In the genomic region with DNA sequence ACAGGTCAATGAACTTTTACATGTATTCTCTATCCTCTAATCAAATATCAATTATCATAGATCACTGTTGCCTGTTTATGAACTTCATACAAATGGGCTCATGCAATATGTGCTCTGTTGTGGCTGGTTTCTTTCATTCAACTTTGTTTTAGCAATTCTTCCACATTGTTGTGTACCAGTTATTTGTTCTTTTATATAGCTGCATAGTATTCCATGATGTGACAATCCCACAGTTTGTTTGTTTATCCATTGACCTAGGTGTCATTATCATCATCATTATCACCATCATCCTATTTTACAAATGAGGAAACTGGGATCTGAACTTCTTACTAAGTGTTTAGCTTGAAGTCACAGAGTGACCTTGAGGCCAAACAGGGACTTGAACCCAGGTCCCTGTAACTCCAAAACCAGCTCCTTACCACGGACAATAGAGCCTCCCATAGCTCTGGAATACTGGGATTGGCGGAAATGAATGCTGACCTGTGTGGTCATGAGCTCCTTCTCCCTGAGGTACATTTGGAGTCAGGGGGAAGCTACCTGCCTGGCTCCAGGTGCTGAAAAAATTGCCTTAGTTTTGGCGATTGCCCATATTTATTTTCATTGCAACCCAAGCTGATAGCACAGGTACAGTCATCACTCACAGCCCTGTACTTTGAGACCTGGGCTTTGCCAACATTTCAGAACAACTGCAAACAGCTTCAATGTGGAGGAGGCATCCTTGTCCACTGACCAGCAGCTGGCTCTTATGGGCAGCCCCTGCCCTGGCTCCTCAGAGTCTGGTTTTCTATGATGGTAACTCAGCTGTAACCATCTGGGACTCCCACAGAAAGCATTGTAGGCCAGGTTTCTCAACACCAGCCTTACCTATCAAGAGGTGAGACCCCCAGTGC, we compare ENCODE assay signal across 13 cellular contexts. TPM values are rescaled to one million over a fixed set of nuclear protein-coding genes. Genes with fewer than 3 reads are reported as not detected.
DNase-seq lines count a peak whose midpoint lies in the region; ATAC-seq and TF ChIP-seq lines count a peak whose summit lies in the region.
"Had no signal": no experiment of that assay in that cellular context is flagged by ENCODE, and none has a peak within 500 bp of the region (broad histone marks: within the 10 kb centered on the region; RNA-seq: fewer than 3 reads in every experiment).

No MANE protein-coding gene starts in this region.

- H3K36me3 ChIP-seq in CD8-positive, alpha-beta T cell (ENCODE audit: insufficient read depth, low read length): no peaks in the 10 kb centered on the region
- H3K36me3 ChIP-seq in PC-9 (ENCODE audit: low read depth) (peaks cover 17% of the 10 kb centered on the region), skeletal muscle satellite cell (ENCODE audit: insufficient read depth, low read length) (peaks cover 18% of the 10 kb centered on the region)

- peaks cover 95% of the 10 kb centered on the region for H3K4me1 ChIP-seq in CD8-positive, alpha-beta T cell (ENCODE audit: insufficient read depth, low read length)
- peaks cover 53% of the 10 kb centered on the region for H3K4me1 ChIP-seq in PC-9 (replicated peaks; ENCODE audit: insufficient read depth)
- H3K4me1 ChIP-seq in skeletal muscle satellite cell (ENCODE audit: control insufficient read depth, insufficient read depth, low read length): peaks cover 69% of the 10 kb centered on the region

- H3K9me3 ChIP-seq in CD8-positive, alpha-beta T cell (ENCODE audit: low read length): no peaks in the 10 kb centered on the region
- no peaks in the 10 kb centered on the region for H3K9me3 ChIP-seq in PC-9 (ENCODE audit: insufficient read depth, low read depth)
- H3K9me3 ChIP-seq in skeletal muscle satellite cell (replicated peaks; ENCODE audit: low read length): no peaks in the 10 kb centered on the region

- no peaks in the 10 kb centered on the region for H3K9me3 Mint-ChIP-seq in CD8-positive, alpha-beta T cell
- H3K9me3 Mint-ChIP-seq in immature natural killer cell: no peaks in the 10 kb centered on the region

- no peaks in the 10 kb centered on the region for H4K20me1 ChIP-seq in PC-9 (ENCODE audit: insufficient read depth)

- peak overlapping the region; percentile 0 for H3K9ac ChIP-seq in skeletal muscle satellite cell (ENCODE audit: low read depth, low read length)

- H3K4me2 ChIP-seq in PC-9 (no peak overlapping the region), skeletal muscle satellite cell (ENCODE audit: low read length) (no peak overlapping the region)

- no peak overlapping the region for H2AFZ ChIP-seq in PC-9

- no TSS peak for BruUV-seq in PC-9 (replicated peaks; lab: Mats Ljungman, UMichigan)

- peaks cover 18% of the 10 kb centered on the region for H3K79me2 ChIP-seq in PC-9 (ENCODE audit: low read depth)

- CTCF ChIA-PET in CD8-positive, alpha-beta T cell (lab: Charles Lee): interaction anchor here (0.6 to 16.2 kb wide), 8 partner anchors 7 to 534 kb away, joined by 3 to 384 read pairs (median 4); partner anchors contain the start of gene ZFP36L1
- CTCF ChIA-PET in PC-9 (lab: Charles Lee): no interaction called here

- no peaks in the 10 kb centered on the region for H3K27me3 ChIP-seq in CD8-positive, alpha-beta T cell (ENCODE audit: insufficient read depth, low read length)
- H3K27me3 ChIP-seq in PC-9 (ENCODE audit: insufficient read depth, low read depth) (no peaks in the 10 kb centered on the region), skeletal muscle satellite cell (ENCODE audit: control insufficient read depth, insufficient read depth, low read length) (no peaks in the 10 kb centered on the region)

- H3K27me3 Mint-ChIP-seq in CD8-positive, alpha-beta T cell (ENCODE audit: low read depth): no peaks in the 10 kb centered on the region
- peaks cover 0 to 8% (median 4%) of the 10 kb centered on the region in 3 donors for H3K27me3 Mint-ChIP-seq in immature natural killer cell (ENCODE audit: low read depth in 3 of 3)

- H3K4me3 ChIP-seq in CD8-positive, alpha-beta T cell (ENCODE audit: low read depth, low read length): no peak overlapping the region
- no peak overlapping the region for H3K4me3 ChIP-seq in PC-9
- H3K4me3 ChIP-seq in skeletal muscle satellite cell (ENCODE audit: low read length): no peak overlapping the region

- intact Hi-C loops in CD8-positive, alpha-beta T cell (cut with DNase I, micrococcal nuclease): loop anchor here (5.0 to 10.0 kb wide), 3 partner anchors 51 to 499 kb away; no protein-coding TSS in a partner anchor
- intact Hi-C loops in PC-9 (cut with micrococcal nuclease; ENCODE audit: unreplicated experiment): no loop called here

- H3K27ac ChIP-seq in CD8-positive, alpha-beta T cell (ENCODE audit: low read depth, low read length): no peak overlapping the region
- H3K27ac ChIP-seq in PC-9: peak overlapping the region; percentile 98

- peak overlapping the region; percentile 96 for H3K27ac Mint-ChIP-seq in CD8-positive, alpha-beta T cell
- H3K27ac Mint-ChIP-seq in immature natural killer cell: peak overlapping the region in 5 of 6 donors; percentile 22 to 98 (median 94)

- DNase-seq in CD8-positive, alpha-beta T cell: peak in 1 of 7 experiments; percentile 47
- no peak for DNase-seq in PC-9
- DNase-seq in immature natural killer cell: no peak
- no peak for DNase-seq in SK-N-DZ (ENCODE audit: low spot score)
- no peak for DNase-seq in activated gamma-delta T cell (lab: John Stamatoyannopoulos, UW)
- DNase-seq: activated CD4-positive, alpha-beta T cell treated with anti-CD3 and anti-CD28 coated beads for 1 hour; effector CD4-positive, alpha-beta T cell; NCI-H2107; SHP77 had no signal

- ATAC-seq in CD8-positive, alpha-beta T cell: no peak
- ATAC-seq in HG03280 (IDR thresholded peaks at IDR 0.05; ENCODE audit: unreplicated experiment) (no peak), GM19455 (IDR thresholded peaks at IDR 0.05; ENCODE audit: unreplicated experiment) (no peak)
- ATAC-seq: activated naive CD4-positive, alpha-beta T cell treated with anti-CD3 and anti-CD28 coated beads, Interleukin-2, amount 50 U/mL, for 72 hours had no signal

- peaks cover 57% of the 10 kb centered on the region for H3F3A ChIP-seq in PC-9 (ENCODE audit: insufficient read depth, low read depth)

- H3K9me2 ChIP-seq in PC-9 (ENCODE audit: insufficient read depth): no peaks in the 10 kb centered on the region

- peaks cover 91% of the 10 kb centered on the region for H3K4me1 Mint-ChIP-seq in CD8-positive, alpha-beta T cell (ENCODE audit: low read depth)
- H3K4me1 Mint-ChIP-seq in immature natural killer cell: peaks cover 81 to 95% of the 10 kb centered on the region in 2 donors

- POLR2A ChIA-PET in CD8-positive, alpha-beta T cell (lab: Charles Lee): interaction anchor here (0.7 to 6.6 kb wide), 6 partner anchors 7 to 537 kb away, joined by 3 to 164 read pairs (median 3); partner anchors contain the start of gene ZFP36L1
- POLR2A ChIA-PET in PC-9 (lab: Charles Lee; ENCODE audit: unreplicated experiment): no interaction called here

- no peak for TF ChIP-seq CTCF in CD8-positive, alpha-beta T cell (IDR thresholded peaks at IDR 0.05)
- TF ChIP-seq CTCF in PC-9 (conservative IDR thresholded peaks at IDR 0.05): no peak

- no peak overlapping the region for H3K4me3 Mint-ChIP-seq in CD8-positive, alpha-beta T cell
- H3K4me3 Mint-ChIP-seq in immature natural killer cell: peak overlapping the region in 2 of 5 donors; percentile 14 to 29

- H3K36me3 Mint-ChIP-seq in CD8-positive, alpha-beta T cell: peaks cover 16% of the 10 kb centered on the region
- peaks cover 5 to 24% (median 14%) of the 10 kb centered on the region in 3 donors for H3K36me3 Mint-ChIP-seq in immature natural killer cell

RNA-seq across cellular contexts. Expression of gene ZFP36L1, which starts 9.2 kb away (rescaled TPM):
- total RNA-seq in CD8-positive, alpha-beta T cell: 100 to 1,000 TPM; 241 to 248 TPM
- total RNA-seq in PC-9 (2021): 179 and 237 TPM in 2 replicates
- polyA plus RNA-seq in immature natural killer cell: 100 to 1,000 TPM in 1 of 3 donors, 10 to 100 TPM in 2; 36.6 to 126 (median 61.8) TPM
- total RNA-seq in skeletal muscle satellite cell (2012; rRNA removed): 97.0 and 105 TPM in 2 replicates
- polyA plus RNA-seq in SK-N-DZ (2014; cell fraction: cytosol; rRNA removed): 1.4 and 3.7 TPM in 2 replicates
- 0.45 and 0.78 TPM in 2 replicates for polyA plus RNA-seq in SK-N-DZ (2014; cell fraction: nucleus; rRNA removed)
